In the genomic region with DNA sequence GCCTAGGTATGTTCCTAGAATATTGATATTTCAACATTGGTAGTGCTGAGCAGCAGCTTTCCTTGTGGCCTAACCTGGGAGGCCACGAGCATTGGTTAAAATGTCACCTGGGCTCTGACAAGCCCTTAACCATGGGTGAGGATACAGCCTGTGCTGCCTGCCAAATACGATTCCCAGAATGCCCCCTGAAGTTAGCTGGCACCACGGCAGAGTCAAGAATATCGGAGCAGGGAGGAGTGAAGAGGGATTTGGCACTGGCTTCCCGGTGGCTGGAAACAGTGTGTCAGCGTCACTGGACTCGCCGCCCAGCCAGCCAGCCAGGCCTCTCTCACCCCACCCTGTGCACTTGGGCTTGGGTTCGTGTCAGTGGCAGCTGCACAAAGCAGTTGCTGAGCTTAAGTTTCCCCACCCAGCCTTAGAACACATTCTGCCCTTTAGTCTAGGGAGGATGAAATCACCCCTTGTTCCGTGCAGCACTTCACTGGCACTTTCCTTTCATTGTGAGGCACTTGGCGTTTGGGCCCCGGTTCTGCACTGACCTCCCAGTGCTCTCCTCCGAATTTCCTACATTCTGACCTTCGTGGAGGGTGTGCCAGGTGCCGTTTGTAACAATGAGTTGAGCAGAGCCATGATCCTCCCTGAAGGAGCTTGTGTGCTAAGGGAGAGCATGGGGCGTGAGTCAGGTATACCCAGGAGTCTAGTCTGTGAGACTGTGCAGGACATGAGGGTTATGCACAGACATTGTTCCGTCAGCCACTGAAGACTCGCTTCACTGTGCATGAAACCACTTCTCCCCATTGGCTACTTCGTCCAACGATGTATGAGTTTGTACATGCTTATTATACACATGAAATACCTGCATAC, we compare ENCODE assay signal across 8 cellular contexts.
DNase-seq lines count a peak whose midpoint lies in the region; ATAC-seq lines count a peak whose summit lies in the region.

No MANE protein-coding gene starts in this region.

- H3K4me3 Mint-ChIP-seq in activated naive CD4-positive, alpha-beta T cell treated with anti-CD3 and anti-CD28 coated beads, Interleukin-2, amount 10 ng/mL, durations not matched to agents 7 days and 5 days: peak overlapping the region; percentile 78
- H3K4me3 Mint-ChIP-seq in naive thymus-derived CD8-positive, alpha-beta T cell: peak overlapping the region in 9 of 10 donors; percentile 27 to 88 (median 75)

- H3K27ac Mint-ChIP-seq in activated naive CD4-positive, alpha-beta T cell treated with anti-CD3 and anti-CD28 coated beads, Interleukin-2, amount 10 ng/mL, durations not matched to agents 7 days and 5 days: peak overlapping the region; percentile 86
- peak overlapping the region; percentile 40 to 98 (median 77) for H3K27ac Mint-ChIP-seq in naive thymus-derived CD8-positive, alpha-beta T cell

- peak overlapping the region; percentile 58 to 87 for H3K27ac ChIP-seq in aorta (ENCODE audit: low read depth in 1 of 2, low read length in 2 of 2)

- intact Hi-C loops in aorta (cut with DNase I): loop anchor here (5.0 kb wide), 2 partner anchors 151 to 201 kb away; a partner anchor contains a TSS

- no peaks in the 10 kb centered on the region for H3K27me3 ChIP-seq in aorta (ENCODE audit: control insufficient read depth in 1 of 2, insufficient read depth in 2 of 2, low read length in 1 of 2)

- WGBS in aorta, 2 donors: 24% methylated on average over 20 of the region's 20 CpGs

- H3K27me3 Mint-ChIP-seq in activated naive CD4-positive, alpha-beta T cell treated with anti-CD3 and anti-CD28 coated beads, Interleukin-2, amount 10 ng/mL, durations not matched to agents 7 days and 5 days: peaks cover 3% of the 10 kb centered on the region
- peaks cover 0 to 2% (median 0%) of the 10 kb centered on the region in 5 donors for H3K27me3 Mint-ChIP-seq in naive thymus-derived CD8-positive, alpha-beta T cell

- H3K36me3 ChIP-seq in aorta (ENCODE audit: control insufficient read depth in 1 of 2, insufficient read depth in 2 of 2, low read length in 1 of 2): no peaks in the 10 kb centered on the region

- H3K4me3 ChIP-seq in aorta (ENCODE audit: low read length in 2 of 2): no peak overlapping the region

- H3K9me3 Mint-ChIP-seq in activated naive CD4-positive, alpha-beta T cell treated with anti-CD3 and anti-CD28 coated beads, Interleukin-2, amount 10 ng/mL, durations not matched to agents 7 days and 5 days: peaks cover 3% of the 10 kb centered on the region
- peaks cover 0 to 2% (median 0%) of the 10 kb centered on the region in 9 donors for H3K9me3 Mint-ChIP-seq in naive thymus-derived CD8-positive, alpha-beta T cell

- POLR2A ChIA-PET in naive thymus-derived CD8-positive, alpha-beta T cell (lab: Charles Lee): interaction anchor here (1.1 to 2.4 kb wide), 5 partner anchors 15 to 154 kb away, joined by 3 to 6 read pairs (median 4); a partner anchor contains a TSS

- peaks cover 97% of the 10 kb centered on the region for H3K4me1 Mint-ChIP-seq in activated naive CD4-positive, alpha-beta T cell treated with anti-CD3 and anti-CD28 coated beads, Interleukin-2, amount 10 ng/mL, durations not matched to agents 7 days and 5 days
- peaks cover 58 to 99% (median 92%) of the 10 kb centered on the region in 4 donors for H3K4me1 Mint-ChIP-seq in naive thymus-derived CD8-positive, alpha-beta T cell

- CTCF ChIA-PET in activated naive CD4-positive, alpha-beta T cell treated with anti-CD3 and anti-CD28 coated beads, Interleukin-2, amount 10 ng/mL, durations not matched to agents 7 days and 5 days (lab: Charles Lee): interaction anchor here (1.3 to 4.8 kb wide), 6 partner anchors 9 to 150 kb away, joined by 3 to 27 read pairs (median 6); no protein-coding TSS in a partner anchor

- ATAC-seq in esophagus mucosa: peak; percentile 81
- no peak for ATAC-seq in naive thymus-derived CD8-positive, alpha-beta T cell
- ATAC-seq in aorta (ENCODE audit: low FRiP score): peak; percentile 91
- ATAC-seq in HG03280 (IDR thresholded peaks at IDR 0.05; ENCODE audit: unreplicated experiment): no peak

- no peak for DNase-seq in activated naive CD4-positive, alpha-beta T cell treated with anti-CD3 and anti-CD28 coated beads, Interleukin-2, amount 10 ng/mL, durations not matched to agents 7 days and 5 days
- DNase-seq in activated naive CD4-positive, alpha-beta T cell treated with anti-CD3 and anti-CD28 coated beads, Interleukin-2, amount 50 U/mL, for 16 hours: no peak
- DNase-seq in naive thymus-derived CD8-positive, alpha-beta T cell: no peak
- DNase-seq in aorta: peak; percentile 94
- no peak for DNase-seq in NCI-H524 treated with DMSO at 0.1 percent for 48 hours (lab: John Stamatoyannopoulos, UW)
- no peak for DNase-seq in NCI-H345 (lab: John Stamatoyannopoulos, UW)

- H3K4me1 ChIP-seq in aorta (ENCODE audit: control insufficient read depth in 1 of 2, insufficient read depth in 2 of 2, low read length in 2 of 2): peaks cover 2 to 6% of the 10 kb centered on the region in 2 donors

- H3K36me3 Mint-ChIP-seq in activated naive CD4-positive, alpha-beta T cell treated with anti-CD3 and anti-CD28 coated beads, Interleukin-2, amount 10 ng/mL, durations not matched to agents 7 days and 5 days: peaks cover 73% of the 10 kb centered on the region
- peaks cover 0 to 3% (median 0%) of the 10 kb centered on the region in 3 donors for H3K36me3 Mint-ChIP-seq in naive thymus-derived CD8-positive, alpha-beta T cell

- no peaks in the 10 kb centered on the region for H3K9me3 ChIP-seq in aorta (ENCODE audit: control insufficient read depth, low read length)

Comparison
In these comparisons a context has a peak if more than half of its experiments do, and no peak if none do; other contexts are left out.
1. DNase-seq: peak in aorta (2 of 2); none in activated naive CD4-positive, alpha-beta T cell treated with anti-CD3 and anti-CD28 coated beads, Interleukin-2, amount 10 ng/mL, durations not matched to agents 7 days and 5 days (single experiment), activated naive CD4-positive, alpha-beta T cell treated with anti-CD3 and anti-CD28 coated beads, Interleukin-2, amount 50 U/mL, for 16 hours (single experiment), naive thymus-derived CD8-positive, alpha-beta T cell (0 of 10), NCI-H524 treated with DMSO at 0.1 percent for 48 hours (single experiment) and NCI-H345 (single experiment).
2. ATAC-seq: peak in esophagus mucosa (single experiment) and aorta (single experiment); none in naive thymus-derived CD8-positive, alpha-beta T cell (0 of 2) and HG03280 (single experiment).